In the genomic region with DNA sequence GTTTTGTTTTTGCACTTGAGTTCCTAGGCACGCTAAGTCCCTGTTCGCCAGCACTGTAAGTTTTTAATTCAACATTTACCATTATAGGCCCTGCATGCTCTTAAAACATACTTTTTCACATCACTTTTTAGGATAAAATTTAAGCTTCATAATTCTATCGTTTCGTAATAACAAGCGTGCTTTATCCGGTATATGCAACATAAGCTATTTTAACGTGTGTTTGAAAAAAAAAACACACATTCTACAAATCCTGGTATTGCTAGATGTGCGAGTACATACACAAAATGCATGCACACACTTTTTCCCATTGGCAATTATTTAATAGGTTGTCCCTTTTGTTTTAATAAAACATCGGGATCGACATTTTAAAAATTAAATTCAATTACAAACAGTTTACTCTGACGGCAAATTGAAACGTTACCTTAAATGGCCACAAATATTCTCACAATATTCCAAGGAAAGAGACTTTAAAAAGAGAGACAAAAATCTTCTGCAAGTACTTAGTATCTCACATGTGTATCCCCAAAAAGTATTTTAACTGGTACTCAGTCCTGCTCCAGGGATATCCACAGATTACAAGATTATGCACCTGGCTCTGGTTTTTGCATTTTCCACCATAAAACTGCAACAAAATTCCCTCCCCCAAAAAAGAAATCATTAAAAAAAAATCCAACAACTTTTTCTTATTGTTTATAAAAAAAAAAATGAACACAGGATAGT, we compare ENCODE assay signal across 8 cellular contexts. TPM values are rescaled to one million over a fixed set of nuclear protein-coding genes. Genes with fewer than 3 reads are reported as not detected.
DNase-seq lines count a peak whose midpoint lies in the region; ATAC-seq and TF ChIP-seq lines count a peak whose summit lies in the region.

No MANE protein-coding gene starts in this region.

- intact Hi-C loops in MCF 10A (cut with micrococcal nuclease) (loop anchor here (2.0 to 10.0 kb wide), 5 partner anchors 112 to 986 kb away; no protein-coding TSS in a partner anchor), tibial artery (cut with DNase I; ENCODE audit: low total_unique reads) (loop anchor here (5.0 kb wide), 3 partner anchors 182 to 347 kb away; no protein-coding TSS in a partner anchor)

- 5% methylated on average over 12 of the region's 12 CpGs for WGBS in liver

- TSS peak; percentile 63 for BruUV-seq in MCF 10A (replicated peaks; lab: Mats Ljungman, UMichigan)

- H3K36me3 Mint-ChIP-seq in MCF 10A (ENCODE audit: insufficient read depth, unreplicated experiment), result peaks cover 4% of the 10 kb centered on the region

- H2AFZ ChIP-seq in DND-41 (ENCODE audit: low read depth, low read length), result peak overlapping the region; percentile 99

- ATAC-seq in DND-41 (ENCODE audit: insufficient read depth, low read depth), result no peak
- ATAC-seq in GM21529 (IDR thresholded peaks at IDR 0.05; ENCODE audit: unreplicated experiment), result no peak

- H3K9me3 Mint-ChIP-seq in MCF 10A (ENCODE audit: unreplicated experiment), result no peaks in the 10 kb centered on the region

- H3K4me2 ChIP-seq in DND-41 (ENCODE audit: insufficient read depth, low read length), result peak overlapping the region; percentile 80

- H3K9me3 ChIP-seq in DND-41 (ENCODE audit: insufficient read depth, low read length, severe bottlenecking) (no peaks in the 10 kb centered on the region), liver (ENCODE audit: control insufficient read depth in 4 of 4, low read length in 3 of 4) (no peaks in the 10 kb centered on the region), tibial artery (no peaks in the 10 kb centered on the region)

- CTCF ChIA-PET in MCF 10A (lab: Yijun Ruan, JAX), result interaction anchor here (0.6 to 0.7 kb wide), 4 partner anchors 111 to 780 kb away, joined by 3 to 4 read pairs (median 3); no protein-coding TSS in a partner anchor

- H4K20me1 ChIP-seq in DND-41 (ENCODE audit: insufficient read depth, low read length), result no peaks in the 10 kb centered on the region

- DNase-seq in DND-41 (no peak), NCI-H1105 (lab: John Stamatoyannopoulos, UW) (peak; percentile 27), MCF 10A (ENCODE audit: unreplicated experiment) (peak; percentile 24), tibial artery (no peak), SIG-M5 (lab: John Stamatoyannopoulos, UW) (no peak), amniotic stem cell (lab: John Stamatoyannopoulos, UW) (no peak)

- H3K4me3 Mint-ChIP-seq in MCF 10A (ENCODE audit: unreplicated experiment), result peak overlapping the region; percentile 88

- TF ChIP-seq RAD21 in liver (IDR thresholded peaks at IDR 0.05), result no peak

- H3K9ac ChIP-seq in DND-41 (ENCODE audit: low read depth, low read length) (peak overlapping the region; percentile 70), liver (ENCODE audit: low read depth in 1 of 2, low read length in 2 of 2) (peak overlapping the region; percentile 13 to 86)

- H3K36me3 ChIP-seq in DND-41 (ENCODE audit: insufficient read depth, low read length) (no peaks in the 10 kb centered on the region), liver (ENCODE audit: control insufficient read depth in 4 of 4, insufficient read depth in 3 of 4, low read depth in 1 of 4, low read length in 3 of 4) (no peaks in the 10 kb centered on the region), tibial artery (no peaks in the 10 kb centered on the region)

- H3K27me3 ChIP-seq in DND-41 (ENCODE audit: insufficient read depth, low read length, poor library complexity) (no peaks in the 10 kb centered on the region), liver (ENCODE audit: control insufficient read depth in 4 of 4, insufficient read depth in 4 of 4, low read length in 3 of 4) (no peaks in the 10 kb centered on the region), tibial artery (no peaks in the 10 kb centered on the region)

- no peaks in the 10 kb centered on the region for H3K27me3 Mint-ChIP-seq in MCF 10A (ENCODE audit: insufficient read depth, unreplicated experiment)

- H3K79me2 ChIP-seq in DND-41 (ENCODE audit: insufficient read depth, low read length), result peaks cover 15% of the 10 kb centered on the region

- peak overlapping the region; percentile 63 to 73 for H3K4me3 ChIP-seq in DND-41 (ENCODE audit: low read depth in 1 of 2, low read length in 2 of 2)
- peak overlapping the region; percentile 73 to 90 (median 76) for H3K4me3 ChIP-seq in liver (ENCODE audit: low read depth in 1 of 3, low read length in 3 of 3)
- H3K4me3 ChIP-seq in tibial artery, result peak overlapping the region; percentile 70 to 85

- H3K27ac Mint-ChIP-seq in MCF 10A (ENCODE audit: low read depth, unreplicated experiment), result peak overlapping the region; percentile 96

- POLR2A ChIA-PET in MCF 10A (lab: Yijun Ruan, JAX), result interaction anchor here (0.6 to 1.5 kb wide), 18 partner anchors 8 to 1790 kb away, joined by 3 to 14 read pairs (median 4); no protein-coding TSS in a partner anchor

- H3K27ac ChIP-seq in DND-41 (ENCODE audit: low read length) (peak overlapping the region; percentile 85), liver (ENCODE audit: low read depth in 1 of 2, low read length in 2 of 2) (peak overlapping the region; percentile 31 to 76), tibial artery (peak overlapping the region; percentile 76 to 80)

- H3K4me1 ChIP-seq in DND-41 (ENCODE audit: insufficient read depth, low read length) (peaks cover 31% of the 10 kb centered on the region), liver (ENCODE audit: control insufficient read depth in 4 of 4, insufficient read depth in 4 of 4, low read length in 3 of 4) (peaks cover 2 to 9% (median 7%) of the 10 kb centered on the region in 4 donors), tibial artery (peaks cover 0 to 14% (median 3%) of the 10 kb centered on the region in 4 donors)

- H3K4me1 Mint-ChIP-seq in MCF 10A (ENCODE audit: insufficient read depth, unreplicated experiment), result peaks cover 17% of the 10 kb centered on the region

- TF ChIP-seq CTCF in DND-41 (IDR thresholded peaks at IDR 0.05; ENCODE audit: borderline replicate concordance, extremely low read depth, low read length, poor library complexity, severe bottlenecking) (no peak), MCF 10A (IDR thresholded peaks at IDR 0.05; ENCODE audit: unreplicated experiment) (no peak), liver (IDR thresholded peaks at IDR 0.05; ENCODE audit: low read depth, low read length, missing input control) (no peak), tibial artery (IDR thresholded peaks at IDR 0.05) (no peak)

TF ChIP-seq in liver, 16 proteins besides CTCF, POLR2A, EP300 and RAD21:
- TF ChIP-seq, protein P1, sequence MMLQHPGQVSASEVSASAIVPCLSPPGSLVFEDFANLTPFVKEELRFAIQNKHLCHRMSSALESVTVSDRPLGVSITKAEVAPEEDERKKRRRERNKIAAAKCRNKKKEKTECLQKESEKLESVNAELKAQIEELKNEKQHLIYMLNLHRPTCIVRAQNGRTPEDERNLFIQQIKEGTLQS (IDR thresholded peaks at IDR 0.05), result no peak
- no peak for TF ChIP-seq GABPA (IDR thresholded peaks at IDR 0.05 in 1 of 2, conservative IDR thresholded peaks at IDR 0.05 in 1 of 2)
- no peak for TF ChIP-seq JUND (IDR thresholded peaks at IDR 0.05)
- no peak for TF ChIP-seq NR2F2 (IDR thresholded peaks at IDR 0.05)
- TF ChIP-seq, protein P2, sequence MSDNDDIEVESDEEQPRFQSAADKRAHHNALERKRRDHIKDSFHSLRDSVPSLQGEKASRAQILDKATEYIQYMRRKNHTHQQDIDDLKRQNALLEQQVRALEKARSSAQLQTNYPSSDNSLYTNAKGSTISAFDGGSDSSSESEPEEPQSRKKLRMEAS (IDR thresholded peaks at IDR 0.05), result no peak
- TF ChIP-seq, protein P3, sequence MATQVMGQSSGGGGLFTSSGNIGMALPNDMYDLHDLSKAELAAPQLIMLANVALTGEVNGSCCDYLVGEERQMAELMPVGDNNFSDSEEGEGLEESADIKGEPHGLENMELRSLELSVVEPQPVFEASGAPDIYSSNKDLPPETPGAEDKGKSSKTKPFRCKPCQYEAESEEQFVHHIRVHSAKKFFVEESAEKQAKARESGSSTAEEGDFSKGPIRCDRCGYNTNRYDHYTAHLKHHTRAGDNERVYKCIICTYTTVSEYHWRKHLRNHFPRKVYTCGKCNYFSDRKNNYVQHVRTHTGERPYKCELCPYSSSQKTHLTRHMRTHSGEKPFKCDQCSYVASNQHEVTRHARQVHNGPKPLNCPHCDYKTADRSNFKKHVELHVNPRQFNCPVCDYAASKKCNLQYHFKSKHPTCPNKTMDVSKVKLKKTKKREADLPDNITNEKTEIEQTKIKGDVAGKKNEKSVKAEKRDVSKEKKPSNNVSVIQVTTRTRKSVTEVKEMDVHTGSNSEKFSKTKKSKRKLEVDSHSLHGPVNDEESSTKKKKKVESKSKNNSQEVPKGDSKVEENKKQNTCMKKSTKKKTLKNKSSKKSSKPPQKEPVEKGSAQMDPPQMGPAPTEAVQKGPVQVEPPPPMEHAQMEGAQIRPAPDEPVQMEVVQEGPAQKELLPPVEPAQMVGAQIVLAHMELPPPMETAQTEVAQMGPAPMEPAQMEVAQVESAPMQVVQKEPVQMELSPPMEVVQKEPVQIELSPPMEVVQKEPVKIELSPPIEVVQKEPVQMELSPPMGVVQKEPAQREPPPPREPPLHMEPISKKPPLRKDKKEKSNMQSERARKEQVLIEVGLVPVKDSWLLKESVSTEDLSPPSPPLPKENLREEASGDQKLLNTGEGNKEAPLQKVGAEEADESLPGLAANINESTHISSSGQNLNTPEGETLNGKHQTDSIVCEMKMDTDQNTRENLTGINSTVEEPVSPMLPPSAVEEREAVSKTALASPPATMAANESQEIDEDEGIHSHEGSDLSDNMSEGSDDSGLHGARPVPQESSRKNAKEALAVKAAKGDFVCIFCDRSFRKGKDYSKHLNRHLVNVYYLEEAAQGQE (IDR thresholded peaks at IDR 0.05), result no peak
- TF ChIP-seq TAF1 (conservative IDR thresholded peaks at IDR 0.05), result no peak
- no peak for TF ChIP-seq HNF4A (conservative IDR thresholded peaks at IDR 0.05)
- TF ChIP-seq RXRA (IDR thresholded peaks at IDR 0.05), result no peak
- TF ChIP-seq FOXA2 (IDR thresholded peaks at IDR 0.05), result no peak
- no peak for TF ChIP-seq FOXA1 (IDR thresholded peaks at IDR 0.05)

RNA-seq across cellular contexts. Expression of a gene that starts 1.0 kb away (rescaled TPM):
- total RNA-seq in MCF 10A (2022), result 5.1 and 6.2 TPM in 2 replicates
- 10 to 100 TPM; 14.6 to 15.3 TPM for total RNA-seq in liver
- 1 to 10 TPM; 4.3 to 8.5 TPM for polyA plus RNA-seq in liver

Comparison
In these comparisons a context has a peak if more than half of its experiments do, and no peak if none do; other contexts are left out.
1. DNase-seq: peak in NCI-H1105 (single experiment) and MCF 10A (single experiment); none in DND-41 (single experiment), tibial artery (0 of 2), SIG-M5 (single experiment) and amniotic stem cell (single experiment).
2. Peak in every context shown above with its lines, with median percentiles within 50 percentile points of each other: H3K27ac ChIP-seq and H3K4me3 ChIP-seq.